In genomic region chr11:45848654-45849081, GRCh38 we compare ENCODE assay signal across 8 cellular contexts. TPM values are rescaled to one million over a fixed set of nuclear protein-coding genes. Genes with fewer than 3 reads are reported as not detected.
A peak's percentile ranks its signal among the peaks of the same experiment; 100 is the strongest.
DNase-seq lines count a peak whose midpoint lies in the region; ATAC-seq and TF ChIP-seq lines count a peak whose summit lies in the region.

No MANE protein-coding gene starts in this region.

- DNase-seq in DMS53 treated with DMSO at 0.1 percent for 48 hours (lab: John Stamatoyannopoulos, UW; ENCODE audit: unreplicated experiment) (peak; percentile 5), Panc1 (ENCODE audit: low read depth, low spot score) (no peak), fibroblast of peridontal ligament (ENCODE audit: extremely low read depth) (peak; percentile 13), renal cortical epithelial cell (ENCODE audit: low read depth) (peak; percentile 30), 8988T (no peak), H7 (no peak)

- no peaks in the 10 kb centered on the region for H3K9me3 ChIP-seq in Panc1 (ENCODE audit: control insufficient read depth, insufficient read depth, low read depth, low read length)

- peak overlapping the region; percentile 78 to 92 for H3K4me3 ChIP-seq in Panc1 (ENCODE audit: low read depth in 2 of 2, low read length in 2 of 2)
- H3K4me3 ChIP-seq in H7 (ENCODE audit: insufficient read depth, low read depth, low read length), result no peak overlapping the region; the same call in 1 of the 2 replicates

- POLR2A ChIA-PET in Panc1 (lab: Charles Lee), result interaction anchor here (0.6 kb wide), 2 partner anchors 203 to 719 kb away, joined by 8 to 10 read pairs; no protein-coding TSS in a partner anchor

- CTCF ChIA-PET in Panc1 (lab: Charles Lee), result interaction anchor here (0.6 kb wide), 1 partner anchor 26 kb away, joined by 7 read pairs; no protein-coding TSS in a partner anchor

- no peak for ATAC-seq in Panc1
- ATAC-seq in GM21529 (IDR thresholded peaks at IDR 0.05; ENCODE audit: unreplicated experiment), result no peak
- ATAC-seq in HG02870 (IDR thresholded peaks at IDR 0.05; ENCODE audit: unreplicated experiment), result no peak

- intact Hi-C loops in Panc1 (cut with micrococcal nuclease; ENCODE audit: unreplicated experiment), result no loop called here

- H3K4me1 ChIP-seq in Panc1 (ENCODE audit: control insufficient read depth, insufficient read depth, low read length), result peaks cover 10% of the 10 kb centered on the region

- no peak for TF ChIP-seq CTCF in Panc1 (IDR thresholded peaks at IDR 0.05)

- H3K36me3 ChIP-seq in Panc1 (ENCODE audit: control insufficient read depth, insufficient read depth, low read length) (no peaks in the 10 kb centered on the region; the same call in 1 of the 2 replicates), H7 (replicated peaks; ENCODE audit: control insufficient read depth, insufficient read depth, low read length) (no peaks in the 10 kb centered on the region; the same call in 1 of the 2 replicates)

- H3K27ac ChIP-seq in Panc1 (ENCODE audit: low read length), result peak overlapping the region; percentile 79

- in situ Hi-C loops in Panc1 (cut with HindIII; ENCODE audit: low pct_unique_long_range_greater_than_20kb, low sequenced_read_pairs), result no loop called here

- peaks cover 3% of the 10 kb centered on the region; the same call in 1 of the 2 replicates for H3K27me3 ChIP-seq in Panc1 (ENCODE audit: control insufficient read depth, insufficient read depth, low read length)
- H3K27me3 ChIP-seq in H7 (ENCODE audit: control insufficient read depth, insufficient read depth, low read length), result peaks cover 15% of the 10 kb centered on the region

- no TSS peak for BruUV-seq in Panc1 (replicated peaks; lab: Mats Ljungman, UMichigan)

RNA-seq across cellular contexts. Expression of gene CRY2, which starts 1.4 kb away (rescaled TPM):
- total RNA-seq in Panc1 (2021; ENCODE audit: unreplicated experiment) (14.6 TPM), renal cortical epithelial cell (5.4 and 14.4 TPM in 2 replicates)
- polyA plus RNA-seq in Panc1 (2012; ENCODE audit: insufficient read length), result 7.2 TPM
- total RNA-seq in H7 (2014; rRNA removed; shearing (Covaris generic)), result 16.0 and 24.1 TPM in 2 replicates

RNA-seq across cellular contexts. Expression of gene MAPK8IP1, which starts 36.8 kb away (rescaled TPM):
- total RNA-seq in Panc1 (2021; ENCODE audit: unreplicated experiment) (12.7 TPM), renal cortical epithelial cell (1.4 and 8.7 TPM in 2 replicates)
- polyA plus RNA-seq in Panc1 (2012; ENCODE audit: insufficient read length), result 17.7 TPM
- 10.4 and 15.3 TPM in 2 replicates for total RNA-seq in H7 (2014; rRNA removed; shearing (Covaris generic))

RNA-seq across cellular contexts. Expression of gene SLC35C1, which starts 43.7 kb away (rescaled TPM):
- 13.4 TPM for total RNA-seq in Panc1 (2021; ENCODE audit: unreplicated experiment)
- polyA plus RNA-seq in Panc1 (2012; ENCODE audit: insufficient read length), result 23.4 TPM
- 14.9 and 17.9 TPM in 2 replicates for total RNA-seq in renal cortical epithelial cell
- total RNA-seq in H7 (2014; rRNA removed; shearing (Covaris generic)), result 3.9 and 5.8 TPM in 2 replicates

RNA-seq across cellular contexts. Expression of gene FREY1, which starts 58.4 kb away (rescaled TPM):
- 1.4 TPM for total RNA-seq in Panc1 (2021; ENCODE audit: unreplicated experiment)
- polyA plus RNA-seq in Panc1 (2012; ENCODE audit: insufficient read length), result not detected
- 0.70 TPM in 1 of 2 replicates, not detected in the other for total RNA-seq in renal cortical epithelial cell
- 0.35 and 2.3 TPM in 2 replicates for total RNA-seq in H7 (2014; rRNA removed; shearing (Covaris generic))

Comparison
In these comparisons a context has a peak if more than half of its experiments do, and no peak if none do; other contexts are left out.
1. DNase-seq: peak in DMS53 treated with DMSO at 0.1 percent for 48 hours (single experiment), fibroblast of peridontal ligament (single experiment) and renal cortical epithelial cell (single experiment); none in Panc1 (single experiment), 8988T (single experiment) and H7 (single experiment).